11 cellular contexts compared by ENCODE assay signal in the genomic region with DNA sequence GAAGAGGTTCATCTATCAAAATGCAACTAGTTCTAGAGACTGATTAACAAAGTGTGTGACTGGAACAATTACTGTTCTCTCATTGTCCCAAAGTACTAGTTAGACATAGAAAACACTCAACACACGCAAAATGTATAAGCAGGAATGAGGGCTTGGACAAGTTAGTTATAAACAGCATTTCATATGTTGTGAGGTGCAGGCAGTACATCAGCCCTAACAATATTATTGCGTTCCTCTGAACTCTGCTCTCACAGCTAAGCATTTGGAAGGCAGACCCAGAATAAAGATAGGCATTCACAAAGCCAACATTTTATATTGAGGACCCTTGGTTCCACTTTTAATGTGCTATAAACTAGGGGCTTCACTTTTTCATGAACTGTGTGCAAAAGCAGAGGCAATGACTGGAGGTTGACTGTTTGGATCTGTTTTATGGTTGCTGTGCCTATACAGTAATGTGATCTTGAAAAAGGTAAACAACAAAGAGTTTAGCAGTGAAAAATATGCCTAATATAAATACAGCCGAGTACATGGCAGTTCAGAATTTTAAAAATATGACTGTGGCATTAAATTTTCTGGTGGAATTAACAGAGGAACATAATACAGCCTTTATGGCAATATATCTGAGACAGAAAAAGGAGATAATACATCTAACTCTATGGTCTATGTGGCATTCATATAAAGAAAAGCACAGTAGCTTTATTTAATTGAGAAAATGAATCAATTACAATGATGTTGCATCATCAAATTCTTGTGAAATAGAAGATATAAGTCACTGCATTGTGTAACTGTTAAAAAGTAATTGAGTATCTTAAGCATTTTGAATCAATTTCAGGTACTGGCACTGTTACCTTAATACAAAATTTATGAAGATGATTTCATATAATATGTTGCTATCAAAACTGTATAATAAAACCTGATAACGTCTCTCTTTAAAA.
DNase-seq lines count a peak whose midpoint lies in the region; ATAC-seq and TF ChIP-seq lines count a peak whose summit lies in the region.
"Had no signal": no experiment of that assay in that cellular context is flagged by ENCODE, and none has a peak within 500 bp of the region (broad histone marks: within the 10 kb centered on the region; RNA-seq: fewer than 3 reads in every experiment).

No MANE protein-coding gene starts in this region.

- H3K9me3 Mint-ChIP-seq in activated T-cell treated with anti-CD3 and anti-CD28 coated beads, Interleukin-2, amount 50 U/mL, for 4 hours, result no peaks in the 10 kb centered on the region

- ATAC-seq in activated T-cell treated with anti-CD3 and anti-CD28 coated beads, Interleukin-2, amount 50 U/mL, for 4 hours, result no peak
- peak; percentile 53 for ATAC-seq in esophagus mucosa
- ATAC-seq in upper lobe of right lung, result no peak

- H3K27ac ChIP-seq in upper lobe of right lung (no peak overlapping the region), prostate gland (no peak overlapping the region)

- H3K4me1 ChIP-seq in upper lobe of right lung (peaks cover 21% of the 10 kb centered on the region), prostate gland (replicated peaks) (no peaks in the 10 kb centered on the region)

- H3K27me3 ChIP-seq in upper lobe of right lung (no peaks in the 10 kb centered on the region), prostate gland (replicated peaks; ENCODE audit: insufficient read depth) (no peaks in the 10 kb centered on the region)

- TF ChIP-seq CTCF in upper lobe of right lung (IDR thresholded peaks at IDR 0.05) (no peak), prostate gland (IDR thresholded peaks at IDR 0.05) (no peak)

- TF ChIP-seq POLR2A in prostate gland (IDR thresholded peaks at IDR 0.05), result no peak

- H3K4me3 ChIP-seq in upper lobe of right lung (no peak overlapping the region), prostate gland (no peak overlapping the region)

- H3K36me3 Mint-ChIP-seq in activated T-cell treated with anti-CD3 and anti-CD28 coated beads, Interleukin-2, amount 50 U/mL, for 4 hours (ENCODE audit: insufficient read depth), result peaks cover 5% of the 10 kb centered on the region

- intact Hi-C loops in upper lobe of right lung (cut with DNase I), result no loop called here
- intact Hi-C loops in prostate gland (cut with DNase I), result no loop called here

- H3K36me3 ChIP-seq in upper lobe of right lung (no peaks in the 10 kb centered on the region), prostate gland (no peaks in the 10 kb centered on the region)

- DNase-seq in activated T-cell treated with anti-CD3 and anti-CD28 coated beads, Interleukin-2, amount 50 U/mL, for 4 hours, result no peak
- no peak for DNase-seq in activated T-cell treated with anti-CD3 and anti-CD28 coated beads for 4 hours
- peak; percentile 76 for DNase-seq in OCI-M1 (lab: John Stamatoyannopoulos, UW)
- DNase-seq in stromal cell of bone marrow (ENCODE audit: low read depth), result peak; percentile 18
- no peak for DNase-seq in upper lobe of right lung
- no peak for DNase-seq in prostate gland (ENCODE audit: low spot score)
- no peak for DNase-seq in hippocampal formation (lab: John Stamatoyannopoulos, UW)
- DNase-seq: anterior cingulate cortex; stimulated activated CD4-positive, alpha-beta T cell treated with anti-CD3 and anti-CD28 coated beads, Interleukin-4, amount 100 ng/mL, for 1 hour had no signal

- no peaks in the 10 kb centered on the region for H3K27me3 Mint-ChIP-seq in activated T-cell treated with anti-CD3 and anti-CD28 coated beads, Interleukin-2, amount 50 U/mL, for 4 hours (ENCODE audit: low read depth)
- H3K27me3 Mint-ChIP-seq: B cell had no signal

- peaks cover 62% of the 10 kb centered on the region for H3K4me1 Mint-ChIP-seq in activated T-cell treated with anti-CD3 and anti-CD28 coated beads, Interleukin-2, amount 50 U/mL, for 4 hours (ENCODE audit: low read depth)

- H3K4me3 Mint-ChIP-seq in activated T-cell treated with anti-CD3 and anti-CD28 coated beads, Interleukin-2, amount 50 U/mL, for 4 hours, result peak overlapping the region; percentile 39
- H3K4me3 Mint-ChIP-seq: B cell had no signal

- WGBS in prostate gland, result 69% methylated on average over 4 of the region's 4 CpGs

- H3K9me3 ChIP-seq in upper lobe of right lung (no peaks in the 10 kb centered on the region), prostate gland (no peaks in the 10 kb centered on the region)

Comparison
In these comparisons a context has a peak if more than half of its experiments do, and no peak if none do; other contexts are left out.
1. DNase-seq: peak in OCI-M1 (single experiment) and stromal cell of bone marrow (single experiment); none in activated T-cell treated with anti-CD3 and anti-CD28 coated beads, Interleukin-2, amount 50 U/mL, for 4 hours (single experiment), activated T-cell treated with anti-CD3 and anti-CD28 coated beads for 4 hours (single experiment), upper lobe of right lung (single experiment), prostate gland (single experiment) and hippocampal formation (0 of 2).